Comparison of ENCODE assay signal across 24 cellular contexts in the genomic region with DNA sequence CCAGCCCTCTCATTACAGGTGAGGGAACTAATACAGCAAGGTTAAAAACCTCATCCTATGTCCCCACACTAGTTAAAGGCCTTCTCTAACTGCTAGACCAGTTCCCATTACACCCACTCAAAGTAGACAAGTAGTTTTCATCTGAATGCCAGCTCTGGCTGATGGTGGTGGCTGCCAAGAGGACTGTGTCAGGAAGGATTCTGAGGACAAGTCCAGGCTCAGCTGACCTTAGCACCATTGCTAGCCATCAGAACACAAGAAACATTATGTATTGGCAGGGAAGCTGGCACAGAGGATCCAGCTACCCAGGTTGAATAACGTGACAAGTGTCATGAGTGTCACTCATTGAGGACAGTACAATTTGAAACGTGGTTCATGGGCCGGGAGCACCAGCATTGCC.
A peak's percentile ranks its signal among the peaks of the same experiment; 100 is the strongest.
DNase-seq lines count a peak whose midpoint lies in the region; ATAC-seq, FAIRE-seq and TF ChIP-seq lines count a peak whose summit lies in the region.
"Had no signal": no experiment of that assay in that cellular context is flagged by ENCODE, and none has a peak within 500 bp of the region (broad histone marks: within the 10 kb centered on the region; RNA-seq: fewer than 3 reads in every experiment).

No MANE protein-coding gene starts in this region.

- H3K27me3 ChIP-seq in right atrium auricular region: no peaks in the 10 kb centered on the region
- H3K27me3 ChIP-seq in esophagus muscularis mucosa: no peaks in the 10 kb centered on the region
- no peaks in the 10 kb centered on the region for H3K27me3 ChIP-seq in prostate gland (replicated peaks; ENCODE audit: insufficient read depth)
- H3K27me3 ChIP-seq: BE2C, neural progenitor cell had no signal

- H3K4me1 ChIP-seq in right atrium auricular region (peaks cover 0 to 9% of the 10 kb centered on the region in 2 donors), esophagus muscularis mucosa (peaks cover 11 to 80% (median 78%) of the 10 kb centered on the region in 4 donors), prostate gland (replicated peaks) (peaks cover 32% of the 10 kb centered on the region)
- H3K4me1 ChIP-seq: psoas muscle had no signal

- FAIRE-seq in RCC 7860 (lab: Jason Lieb, UNC): no peak
- FAIRE-seq: A549, colon had no signal

- DNase-seq in left ventricle myocardium superior (no peak), right atrium auricular region (ENCODE audit: low spot score) (no peak), esophagus muscularis mucosa (ENCODE audit: extremely low spot score) (no peak), prostate gland (ENCODE audit: low spot score) (no peak), RCC 7860 (ENCODE audit: low spot score) (no peak), NCI-H2227 (lab: John Stamatoyannopoulos, UW; ENCODE audit: unreplicated experiment) (no peak)
- no peak for DNase-seq in activated naive CD4-positive, alpha-beta T cell treated with Interleukin-2 at 50 U/mL for 16 hours
- DNase-seq: activated CD4-positive, alpha-beta T cell treated with anti-CD3 and anti-CD28 coated beads for 48 hours; activated naive CD8-positive, alpha-beta T cell treated with anti-CD3 and anti-CD28 coated beads for 36 hours; BE2C; glutamatergic neuron; GOT3; NCI-H1092 treated with DMSO at 0.1 percent for 48 hours; NCI-H1930; NCI-H446; PC-3; psoas muscle; stimulated activated CD4-positive, alpha-beta T cell treated with anti-CD3 and anti-CD28 coated beads, Interleukin-1b, Interleukin-23, amount 100 ng/mL, for 48 hours had no signal

- ATAC-seq in left ventricle myocardium superior: peak; percentile 37
- ATAC-seq in HG02885 (IDR thresholded peaks at IDR 0.05; ENCODE audit: poor library complexity, unreplicated experiment): no peak
- ATAC-seq: PC-3; psoas muscle; stimulated activated effector memory CD8-positive, alpha-beta T cell treated with anti-CD3 and anti-CD28 coated beads, Interleukin-12 subunit alpha, Interleukin-12 subunit beta, amount 100 ng/mL, for 72 hours had no signal

- intact Hi-C loops in left ventricle myocardium superior (cut with micrococcal nuclease) (no loop called here), esophagus muscularis mucosa (cut with DNase I) (loop anchor here (5.0 kb wide), 1 partner anchor 56 kb away; no protein-coding TSS in a partner anchor), prostate gland (cut with DNase I) (loop anchor here (5.0 kb wide), 2 partner anchors 56 to 116 kb away; no protein-coding TSS in a partner anchor)

- 77% methylated on average over 3 of the region's 3 CpGs for WGBS in esophagus muscularis mucosa
- 54% methylated on average over 3 of the region's 3 CpGs for WGBS in prostate gland

- no peak for TF ChIP-seq EP300 in esophagus muscularis mucosa (IDR thresholded peaks at IDR 0.05)

- TF ChIP-seq CTCF in right atrium auricular region (IDR thresholded peaks at IDR 0.05) (no peak), esophagus muscularis mucosa (IDR thresholded peaks at IDR 0.05) (no peak), prostate gland (IDR thresholded peaks at IDR 0.05) (no peak)

- H3K27ac ChIP-seq in right atrium auricular region (no peak overlapping the region), esophagus muscularis mucosa (replicated peaks in 1 of 4) (peak overlapping the region; percentile 79 to 86 (median 82)), prostate gland (peak overlapping the region; percentile 83 to 86)
- H3K27ac ChIP-seq: neural progenitor cell, psoas muscle had no signal

- no peaks in the 10 kb centered on the region for H3K9me3 ChIP-seq in right atrium auricular region
- H3K9me3 ChIP-seq in esophagus muscularis mucosa: no peaks in the 10 kb centered on the region
- no peaks in the 10 kb centered on the region for H3K9me3 ChIP-seq in prostate gland
- H3K9me3 ChIP-seq: A549, BE2C, psoas muscle had no signal

- H3K4me3 ChIP-seq in right atrium auricular region (no peak overlapping the region), esophagus muscularis mucosa (no peak overlapping the region), prostate gland (no peak overlapping the region)
- H3K4me3 ChIP-seq: A549, neural progenitor cell, psoas muscle, skin epidermis had no signal

- H3K36me3 ChIP-seq in right atrium auricular region: no peaks in the 10 kb centered on the region
- no peaks in the 10 kb centered on the region for H3K36me3 ChIP-seq in esophagus muscularis mucosa
- no peaks in the 10 kb centered on the region for H3K36me3 ChIP-seq in prostate gland
- H3K36me3 ChIP-seq: BE2C, neural progenitor cell had no signal

- TF ChIP-seq POLR2A in esophagus muscularis mucosa (IDR thresholded peaks at IDR 0.05; ENCODE audit: low read depth) (no peak), prostate gland (IDR thresholded peaks at IDR 0.05) (no peak)

Comparison
In these comparisons a context has a peak if more than half of its experiments do, and no peak if none do; other contexts are left out.
1. H3K27ac ChIP-seq: peak in esophagus muscularis mucosa (4 of 4) and prostate gland (2 of 2); none in right atrium auricular region (0 of 2).